Comparison of ENCODE assay signal across 1 cellular context in the genomic region with DNA sequence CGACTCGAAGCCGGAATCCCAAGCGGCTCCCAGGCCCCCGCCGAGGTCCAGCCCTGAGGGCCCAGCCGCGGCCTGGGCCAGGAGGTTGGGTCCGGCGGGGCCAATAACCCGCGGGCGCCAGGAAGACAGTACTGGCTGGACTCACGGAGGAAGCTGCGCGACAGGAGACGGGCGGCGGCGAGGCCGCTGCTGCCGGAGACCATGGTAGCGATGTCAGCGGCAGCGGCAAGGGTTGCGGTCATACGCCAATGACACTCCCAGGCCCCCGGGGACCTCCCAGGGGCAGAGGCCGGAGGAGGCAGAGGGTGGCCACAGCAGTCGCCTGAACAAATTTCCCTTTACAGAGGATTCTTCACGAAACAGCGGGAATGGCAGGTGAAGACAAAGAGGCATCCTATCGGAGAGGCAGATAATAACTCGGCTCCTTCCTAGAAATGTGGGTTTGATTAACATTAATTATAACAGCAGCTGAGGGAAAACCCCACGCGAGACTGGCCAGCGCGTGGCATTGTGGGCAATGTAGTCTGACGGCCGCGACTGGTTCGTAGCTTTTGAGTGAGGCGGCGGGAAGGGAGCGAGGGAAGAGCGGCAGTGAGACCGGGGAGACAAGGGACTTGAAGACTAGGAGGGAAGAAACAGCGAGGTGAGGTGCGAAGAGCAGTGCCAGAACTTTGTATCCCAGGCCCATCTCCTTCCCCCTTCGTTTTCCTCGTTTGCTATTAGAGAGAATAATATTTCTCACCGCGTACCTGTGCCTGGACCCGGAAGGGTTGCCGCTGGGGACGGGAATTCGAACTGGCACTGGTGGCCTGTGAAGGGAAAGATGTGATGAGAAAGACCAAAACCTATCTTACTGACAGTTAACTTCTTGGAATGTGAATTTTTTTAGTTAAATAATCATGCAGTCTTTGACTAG.
TF ChIP-seq lines count a peak whose summit lies in the region.

A gene (minus strand): TSS at position 253 of the 916 bp plus-strand sequence. CDS start 11 bp downstream, at position 242.

TF ChIP-seq in HepG2, 621 proteins besides CTCF, POLR2A, EP300 and RAD21 (continued from another document and continues in another):
- TF ChIP-seq, protein P1, sequence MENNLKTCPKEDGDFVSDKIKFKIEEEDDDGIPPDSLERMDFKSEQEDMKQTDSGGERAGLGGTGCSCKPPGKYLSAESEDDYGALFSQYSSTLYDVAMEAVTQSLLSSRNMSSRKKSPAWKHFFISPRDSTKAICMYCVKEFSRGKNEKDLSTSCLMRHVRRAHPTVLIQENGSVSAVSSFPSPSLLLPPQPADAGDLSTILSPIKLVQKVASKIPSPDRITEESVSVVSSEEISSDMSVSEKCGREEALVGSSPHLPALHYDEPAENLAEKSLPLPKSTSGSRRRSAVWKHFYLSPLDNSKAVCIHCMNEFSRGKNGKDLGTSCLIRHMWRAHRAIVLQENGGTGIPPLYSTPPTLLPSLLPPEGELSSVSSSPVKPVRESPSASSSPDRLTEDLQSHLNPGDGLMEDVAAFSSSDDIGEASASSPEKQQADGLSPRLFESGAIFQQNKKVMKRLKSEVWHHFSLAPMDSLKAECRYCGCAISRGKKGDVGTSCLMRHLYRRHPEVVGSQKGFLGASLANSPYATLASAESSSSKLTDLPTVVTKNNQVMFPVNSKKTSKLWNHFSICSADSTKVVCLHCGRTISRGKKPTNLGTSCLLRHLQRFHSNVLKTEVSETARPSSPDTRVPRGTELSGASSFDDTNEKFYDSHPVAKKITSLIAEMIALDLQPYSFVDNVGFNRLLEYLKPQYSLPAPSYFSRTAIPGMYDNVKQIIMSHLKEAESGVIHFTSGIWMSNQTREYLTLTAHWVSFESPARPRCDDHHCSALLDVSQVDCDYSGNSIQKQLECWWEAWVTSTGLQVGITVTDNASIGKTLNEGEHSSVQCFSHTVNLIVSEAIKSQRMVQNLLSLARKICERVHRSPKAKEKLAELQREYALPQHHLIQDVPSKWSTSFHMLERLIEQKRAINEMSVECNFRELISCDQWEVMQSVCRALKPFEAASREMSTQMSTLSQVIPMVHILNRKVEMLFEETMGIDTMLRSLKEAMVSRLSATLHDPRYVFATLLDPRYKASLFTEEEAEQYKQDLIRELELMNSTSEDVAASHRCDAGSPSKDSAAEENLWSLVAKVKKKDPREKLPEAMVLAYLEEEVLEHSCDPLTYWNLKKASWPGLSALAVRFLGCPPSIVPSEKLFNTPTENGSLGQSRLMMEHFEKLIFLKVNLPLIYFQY (CRISPR knock-in tag; IDR thresholded peaks at IDR 0.05; ENCODE audit: borderline replicate concordance) = no peak
- TF ChIP-seq TBL1XR1 (IDR thresholded peaks at IDR 0.05; ENCODE audit: borderline replicate concordance, low read length, partially characterized antibody) (peak; percentile 72), DNMT1 (CRISPR knock-in tag; IDR thresholded peaks at IDR 0.05) (no peak), SOX5 (CRISPR knock-in tag; IDR thresholded peaks at IDR 0.05; ENCODE audit: borderline replicate concordance) (peak; percentile 35; the same call in 1 of the 2 replicates), SOX6 (IDR thresholded peaks at IDR 0.05) (no peak), SOX6 (CRISPR knock-in tag; IDR thresholded peaks at IDR 0.05) (0 out of 2 replicates have a peak, but pooled peaks have one; percentile 13), PPARG (CRISPR knock-in tag; conservative IDR thresholded peaks at IDR 0.05) (no peak), SNRNP70 (IDR thresholded peaks at IDR 0.05; ENCODE audit: low read depth, low read length) (no peak), STAT5B (CRISPR knock-in tag; IDR thresholded peaks at IDR 0.05) (no peak), SMYD3 (CRISPR knock-in tag; IDR thresholded peaks at IDR 0.05) (no peak), ISX (CRISPR knock-in tag; conservative IDR thresholded peaks at IDR 0.05) (no peak), NFKB2 (CRISPR knock-in tag; IDR thresholded peaks at IDR 0.05; ENCODE audit: borderline replicate concordance) (peak; percentile 83), CCDC6 (CRISPR knock-in tag; IDR thresholded peaks at IDR 0.05) (no peak), BRCA1 (CRISPR knock-in tag; IDR thresholded peaks at IDR 0.05) (no peak), ZNF670 (CRISPR knock-in tag; IDR thresholded peaks at IDR 0.05; ENCODE audit: borderline replicate concordance) (no peak), NCOA1 (CRISPR knock-in tag; IDR thresholded peaks at IDR 0.05) (no peak), HNF4A (CRISPR knock-in tag; IDR thresholded peaks at IDR 0.05) (no peak; the same call in 1 of the 2 replicates), GABPA (IDR thresholded peaks at IDR 0.05; ENCODE audit: low read depth, low read length) (no peak), GABPA (CRISPR knock-in tag; IDR thresholded peaks at IDR 0.05; ENCODE audit: low read depth) (peak; percentile 49), HIVEP1 (CRISPR knock-in tag; IDR thresholded peaks at IDR 0.05) (no peak), ZNF34 (CRISPR knock-in tag; IDR thresholded peaks at IDR 0.05; ENCODE audit: borderline replicate concordance) (peak; percentile 77; the same call in 1 of the 2 replicates)
- TF ChIP-seq, protein P2, sequence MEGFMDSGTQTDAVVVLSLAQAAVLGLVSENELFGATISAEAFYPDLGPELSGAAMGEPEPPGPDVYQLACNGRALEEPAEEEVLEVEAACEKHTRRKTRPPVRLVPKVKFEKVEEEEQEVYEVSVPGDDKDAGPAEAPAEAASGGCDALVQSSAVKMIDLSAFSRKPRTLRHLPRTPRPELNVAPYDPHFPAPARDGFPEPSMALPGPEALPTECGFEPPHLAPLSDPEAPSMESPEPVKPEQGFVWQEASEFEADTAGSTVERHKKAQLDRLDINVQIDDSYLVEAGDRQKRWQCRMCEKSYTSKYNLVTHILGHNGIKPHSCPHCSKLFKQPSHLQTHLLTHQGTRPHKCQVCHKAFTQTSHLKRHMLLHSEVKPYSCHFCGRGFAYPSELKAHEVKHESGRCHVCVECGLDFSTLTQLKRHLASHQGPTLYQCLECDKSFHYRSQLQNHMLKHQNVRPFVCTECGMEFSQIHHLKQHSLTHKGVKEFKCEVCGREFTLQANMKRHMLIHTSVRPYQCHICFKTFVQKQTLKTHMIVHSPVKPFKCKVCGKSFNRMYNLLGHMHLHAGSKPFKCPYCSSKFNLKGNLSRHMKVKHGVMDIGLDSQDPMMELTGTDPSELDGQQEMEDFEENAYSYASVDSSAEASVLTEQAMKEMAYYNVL (CRISPR knock-in tag; IDR thresholded peaks at IDR 0.05; ENCODE audit: borderline replicate concordance) = no peak
- TF ChIP-seq, protein P3, sequence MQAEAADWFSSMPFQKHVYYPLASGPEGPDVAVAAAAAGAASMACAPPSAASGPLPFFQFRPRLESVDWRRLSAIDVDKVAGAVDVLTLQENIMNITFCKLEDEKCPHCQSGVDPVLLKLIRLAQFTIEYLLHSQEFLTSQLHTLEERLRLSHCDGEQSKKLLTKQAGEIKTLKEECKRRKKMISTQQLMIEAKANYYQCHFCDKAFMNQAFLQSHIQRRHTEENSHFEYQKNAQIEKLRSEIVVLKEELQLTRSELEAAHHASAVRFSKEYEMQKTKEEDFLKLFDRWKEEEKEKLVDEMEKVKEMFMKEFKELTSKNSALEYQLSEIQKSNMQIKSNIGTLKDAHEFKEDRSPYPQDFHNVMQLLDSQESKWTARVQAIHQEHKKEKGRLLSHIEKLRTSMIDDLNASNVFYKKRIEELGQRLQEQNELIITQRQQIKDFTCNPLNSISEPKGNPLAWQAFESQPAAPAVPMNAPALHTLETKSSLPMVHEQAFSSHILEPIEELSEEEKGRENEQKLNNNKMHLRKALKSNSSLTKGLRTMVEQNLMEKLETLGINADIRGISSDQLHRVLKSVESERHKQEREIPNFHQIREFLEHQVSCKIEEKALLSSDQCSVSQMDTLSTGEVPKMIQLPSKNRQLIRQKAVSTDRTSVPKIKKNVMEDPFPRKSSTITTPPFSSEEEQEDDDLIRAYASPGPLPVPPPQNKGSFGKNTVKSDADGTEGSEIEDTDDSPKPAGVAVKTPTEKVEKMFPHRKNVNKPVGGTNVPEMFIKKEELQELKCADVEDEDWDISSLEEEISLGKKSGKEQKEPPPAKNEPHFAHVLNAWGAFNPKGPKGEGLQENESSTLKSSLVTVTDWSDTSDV (CRISPR knock-in tag; IDR thresholded peaks at IDR 0.05) = no peak
- TF ChIP-seq, protein P4, sequence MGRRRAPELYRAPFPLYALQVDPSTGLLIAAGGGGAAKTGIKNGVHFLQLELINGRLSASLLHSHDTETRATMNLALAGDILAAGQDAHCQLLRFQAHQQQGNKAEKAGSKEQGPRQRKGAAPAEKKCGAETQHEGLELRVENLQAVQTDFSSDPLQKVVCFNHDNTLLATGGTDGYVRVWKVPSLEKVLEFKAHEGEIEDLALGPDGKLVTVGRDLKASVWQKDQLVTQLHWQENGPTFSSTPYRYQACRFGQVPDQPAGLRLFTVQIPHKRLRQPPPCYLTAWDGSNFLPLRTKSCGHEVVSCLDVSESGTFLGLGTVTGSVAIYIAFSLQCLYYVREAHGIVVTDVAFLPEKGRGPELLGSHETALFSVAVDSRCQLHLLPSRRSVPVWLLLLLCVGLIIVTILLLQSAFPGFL (CRISPR knock-in tag; IDR thresholded peaks at IDR 0.05) = no peak
- TF ChIP-seq, protein P5, sequence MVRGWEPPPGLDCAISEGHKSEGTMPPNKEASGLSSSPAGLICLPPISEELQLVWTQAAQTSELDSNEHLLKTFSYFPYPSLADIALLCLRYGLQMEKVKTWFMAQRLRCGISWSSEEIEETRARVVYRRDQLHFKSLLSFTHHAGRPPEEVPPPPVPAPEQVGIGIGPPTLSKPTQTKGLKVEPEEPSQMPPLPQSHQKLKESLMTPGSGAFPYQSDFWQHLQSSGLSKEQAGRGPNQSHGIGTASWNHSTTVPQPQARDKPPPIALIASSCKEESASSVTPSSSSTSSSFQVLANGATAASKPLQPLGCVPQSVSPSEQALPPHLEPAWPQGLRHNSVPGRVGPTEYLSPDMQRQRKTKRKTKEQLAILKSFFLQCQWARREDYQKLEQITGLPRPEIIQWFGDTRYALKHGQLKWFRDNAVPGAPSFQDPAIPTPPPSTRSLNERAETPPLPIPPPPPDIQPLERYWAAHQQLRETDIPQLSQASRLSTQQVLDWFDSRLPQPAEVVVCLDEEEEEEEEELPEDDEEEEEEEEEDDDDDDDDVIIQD (CRISPR knock-in tag; IDR thresholded peaks at IDR 0.05; ENCODE audit: low read depth) = peak; percentile 57; the same call in 1 of the 2 replicates
- TF ChIP-seq, protein P6, sequence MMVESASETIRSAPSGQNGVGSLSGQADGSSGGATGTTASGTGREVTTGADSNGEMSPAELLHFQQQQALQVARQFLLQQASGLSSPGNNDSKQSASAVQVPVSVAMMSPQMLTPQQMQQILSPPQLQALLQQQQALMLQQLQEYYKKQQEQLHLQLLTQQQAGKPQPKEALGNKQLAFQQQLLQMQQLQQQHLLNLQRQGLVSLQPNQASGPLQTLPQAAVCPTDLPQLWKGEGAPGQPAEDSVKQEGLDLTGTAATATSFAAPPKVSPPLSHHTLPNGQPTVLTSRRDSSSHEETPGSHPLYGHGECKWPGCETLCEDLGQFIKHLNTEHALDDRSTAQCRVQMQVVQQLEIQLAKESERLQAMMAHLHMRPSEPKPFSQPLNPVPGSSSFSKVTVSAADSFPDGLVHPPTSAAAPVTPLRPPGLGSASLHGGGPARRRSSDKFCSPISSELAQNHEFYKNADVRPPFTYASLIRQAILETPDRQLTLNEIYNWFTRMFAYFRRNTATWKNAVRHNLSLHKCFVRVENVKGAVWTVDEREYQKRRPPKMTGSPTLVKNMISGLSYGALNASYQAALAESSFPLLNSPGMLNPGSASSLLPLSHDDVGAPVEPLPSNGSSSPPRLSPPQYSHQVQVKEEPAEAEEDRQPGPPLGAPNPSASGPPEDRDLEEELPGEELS (CRISPR knock-in tag; IDR thresholded peaks at IDR 0.05) = no peak
- TF ChIP-seq, protein P7, sequence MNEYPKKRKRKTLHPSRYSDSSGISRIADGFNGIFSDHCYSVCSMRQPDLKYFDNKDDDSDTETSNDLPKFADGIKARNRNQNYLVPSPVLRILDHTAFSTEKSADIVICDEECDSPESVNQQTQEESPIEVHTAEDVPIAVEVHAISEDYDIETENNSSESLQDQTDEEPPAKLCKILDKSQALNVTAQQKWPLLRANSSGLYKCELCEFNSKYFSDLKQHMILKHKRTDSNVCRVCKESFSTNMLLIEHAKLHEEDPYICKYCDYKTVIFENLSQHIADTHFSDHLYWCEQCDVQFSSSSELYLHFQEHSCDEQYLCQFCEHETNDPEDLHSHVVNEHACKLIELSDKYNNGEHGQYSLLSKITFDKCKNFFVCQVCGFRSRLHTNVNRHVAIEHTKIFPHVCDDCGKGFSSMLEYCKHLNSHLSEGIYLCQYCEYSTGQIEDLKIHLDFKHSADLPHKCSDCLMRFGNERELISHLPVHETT (CRISPR knock-in tag; conservative IDR thresholded peaks at IDR 0.05) = no peak
- TF ChIP-seq, protein P8, sequence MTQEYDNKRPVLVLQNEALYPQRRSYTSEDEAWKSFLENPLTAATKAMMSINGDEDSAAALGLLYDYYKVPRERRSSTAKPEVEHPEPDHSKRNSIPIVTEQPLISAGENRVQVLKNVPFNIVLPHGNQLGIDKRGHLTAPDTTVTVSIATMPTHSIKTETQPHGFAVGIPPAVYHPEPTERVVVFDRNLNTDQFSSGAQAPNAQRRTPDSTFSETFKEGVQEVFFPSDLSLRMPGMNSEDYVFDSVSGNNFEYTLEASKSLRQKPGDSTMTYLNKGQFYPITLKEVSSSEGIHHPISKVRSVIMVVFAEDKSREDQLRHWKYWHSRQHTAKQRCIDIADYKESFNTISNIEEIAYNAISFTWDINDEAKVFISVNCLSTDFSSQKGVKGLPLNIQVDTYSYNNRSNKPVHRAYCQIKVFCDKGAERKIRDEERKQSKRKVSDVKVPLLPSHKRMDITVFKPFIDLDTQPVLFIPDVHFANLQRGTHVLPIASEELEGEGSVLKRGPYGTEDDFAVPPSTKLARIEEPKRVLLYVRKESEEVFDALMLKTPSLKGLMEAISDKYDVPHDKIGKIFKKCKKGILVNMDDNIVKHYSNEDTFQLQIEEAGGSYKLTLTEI (CRISPR knock-in tag; conservative IDR thresholded peaks at IDR 0.05) = no peak
- TF ChIP-seq, protein P9, sequence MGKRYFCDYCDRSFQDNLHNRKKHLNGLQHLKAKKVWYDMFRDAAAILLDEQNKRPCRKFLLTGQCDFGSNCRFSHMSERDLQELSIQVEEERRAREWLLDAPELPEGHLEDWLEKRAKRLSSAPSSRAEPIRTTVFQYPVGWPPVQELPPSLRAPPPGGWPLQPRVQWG (CRISPR knock-in tag; IDR thresholded peaks at IDR 0.05; ENCODE audit: borderline replicate concordance, low read depth) = no peak
- TF ChIP-seq, protein P10, sequence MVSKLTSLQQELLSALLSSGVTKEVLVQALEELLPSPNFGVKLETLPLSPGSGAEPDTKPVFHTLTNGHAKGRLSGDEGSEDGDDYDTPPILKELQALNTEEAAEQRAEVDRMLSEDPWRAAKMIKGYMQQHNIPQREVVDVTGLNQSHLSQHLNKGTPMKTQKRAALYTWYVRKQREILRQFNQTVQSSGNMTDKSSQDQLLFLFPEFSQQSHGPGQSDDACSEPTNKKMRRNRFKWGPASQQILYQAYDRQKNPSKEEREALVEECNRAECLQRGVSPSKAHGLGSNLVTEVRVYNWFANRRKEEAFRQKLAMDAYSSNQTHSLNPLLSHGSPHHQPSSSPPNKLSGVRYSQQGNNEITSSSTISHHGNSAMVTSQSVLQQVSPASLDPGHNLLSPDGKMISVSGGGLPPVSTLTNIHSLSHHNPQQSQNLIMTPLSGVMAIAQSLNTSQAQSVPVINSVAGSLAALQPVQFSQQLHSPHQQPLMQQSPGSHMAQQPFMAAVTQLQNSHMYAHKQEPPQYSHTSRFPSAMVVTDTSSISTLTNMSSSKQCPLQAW (CRISPR knock-in tag; IDR thresholded peaks at IDR 0.05) = peak; percentile 69
